ENCODE assay signal across 22 cellular contexts in genomic region chr17:16980061-16980460, GRCh38. TPM values are rescaled to one million over a fixed set of nuclear protein-coding genes. Genes with fewer than 3 reads are reported as not detected.
"Had no signal": no experiment of that assay in that cellular context is flagged by ENCODE, and none has a peak within 500 bp of the region (broad histone marks: within the 10 kb centered on the region; RNA-seq: fewer than 3 reads in every experiment).

No MANE protein-coding gene starts in this region.

- H3K27ac Mint-ChIP-seq: activated CD4-positive, alpha-beta T cell treated with anti-CD3 and anti-CD28 coated beads, Interleukin-2, amount 10 ng/mL, durations not matched to agents 7 days and 5 days; activated T-helper 17 cell treated with anti-CD3 and anti-CD28 coated beads, Interleukin-2, amount 50 U/mL, for 72 hours; natural killer cell had no signal

- DNase-seq: activated CD4-positive, alpha-beta T cell treated with anti-CD3 and anti-CD28 coated beads, Interleukin-2, amount 10 ng/mL, durations not matched to agents 7 days and 5 days; activated naive CD4-positive, alpha-beta T cell treated with Interleukin-2 at 50 U/mL for 16 hours; activated T-cell treated with anti-CD3 and anti-CD28 coated beads for 4 hours; anterior cingulate cortex; brain microvascular endothelial cell; effector CD4-positive, alpha-beta T cell; esophagus squamous epithelium; glutamatergic neuron; hypothalamus; kidney; left ventricle myocardium inferior; mesenchymal stem cell; natural killer cell; posterior cingulate gyrus; retina; stimulated activated CD4-positive, alpha-beta T cell treated with anti-CD3 and anti-CD28 coated beads, Interleukin-2, amount 100 ng/mL, for 48 hours; stimulated activated naive CD8-positive, alpha-beta T cell treated with anti-CD3 and anti-CD28 coated beads, Interleukin-15, Interleukin-2, amounts not matched to agents 100 U/mL and 50 U/mL, for 24 hours; upper lobe of left lung had no signal

- H3K9me3 Mint-ChIP-seq: activated CD4-positive, alpha-beta T cell treated with anti-CD3 and anti-CD28 coated beads, Interleukin-2, amount 10 ng/mL, durations not matched to agents 7 days and 5 days; activated T-helper 17 cell treated with anti-CD3 and anti-CD28 coated beads, Interleukin-2, amount 50 U/mL, for 72 hours; central memory CD8-positive, alpha-beta T cell; natural killer cell had no signal

- H3K4me1 ChIP-seq: left ventricle myocardium inferior, upper lobe of left lung had no signal

- H3K27me3 Mint-ChIP-seq: activated T-helper 17 cell treated with anti-CD3 and anti-CD28 coated beads, Interleukin-2, amount 50 U/mL, for 72 hours; central memory CD8-positive, alpha-beta T cell had no signal

- H3K27ac ChIP-seq: brain microvascular endothelial cell, coronary artery, left ventricle myocardium inferior, upper lobe of left lung had no signal

- H3K4me3 Mint-ChIP-seq: activated CD4-positive, alpha-beta T cell treated with anti-CD3 and anti-CD28 coated beads, Interleukin-2, amount 10 ng/mL, durations not matched to agents 7 days and 5 days; activated T-helper 17 cell treated with anti-CD3 and anti-CD28 coated beads, Interleukin-2, amount 50 U/mL, for 72 hours; central memory CD8-positive, alpha-beta T cell; natural killer cell had no signal

- H3K27me3 ChIP-seq: brain microvascular endothelial cell, upper lobe of left lung had no signal

- ATAC-seq: activated T-helper 17 cell treated with anti-CD3 and anti-CD28 coated beads, Interleukin-2, amount 50 U/mL, for 72 hours; natural killer cell; stimulated activated naive CD8-positive, alpha-beta T cell treated with anti-CD3 and anti-CD28 coated beads, Interleukin-15, Interleukin-2, amounts not matched to agents 100 U/mL and 50 U/mL, for 24 hours had no signal

- H3K9me3 ChIP-seq: esophagus squamous epithelium, left ventricle myocardium inferior, upper lobe of left lung had no signal

- H3K36me3 ChIP-seq: brain microvascular endothelial cell, esophagus squamous epithelium, left ventricle myocardium inferior, upper lobe of left lung had no signal

- H3K4me3 ChIP-seq: coronary artery, esophagus squamous epithelium, left ventricle myocardium inferior, upper lobe of left lung had no signal

- H3K36me3 Mint-ChIP-seq: natural killer cell had no signal

RNA-seq across cellular contexts. Expression of gene TNFRSF13B, which starts 8.1 kb away (rescaled TPM):
- polyA plus RNA-seq: endothelial cell of umbilical vein had no signal
